Comparison of ENCODE assay signal across 1 cellular context in genomic region chr5:123094227-123094918, GRCh38.
TF ChIP-seq lines count a peak whose summit lies in the region.

No MANE protein-coding gene starts in this region.

TF ChIP-seq in SK-N-SH treated with all-trans-retinoic acid at 6 μM for 48 hours, 23 proteins besides CTCF, POLR2A, EP300 and RAD21 (continued from another document):
- TF ChIP-seq POU6F1 (CRISPR knock-in tag; IDR thresholded peaks at IDR 0.05; ENCODE audit: borderline replicate concordance, low read depth) = no peak
- no peak for TF ChIP-seq ARNTL (CRISPR knock-in tag; IDR thresholded peaks at IDR 0.05; ENCODE audit: borderline replicate concordance, low read depth)
- TF ChIP-seq ZC3H10 (CRISPR knock-in tag; IDR thresholded peaks at IDR 0.05) = no peak
